6 cellular contexts compared by ENCODE assay signal in genomic region chr15:79186616-79187015, GRCh38.
"Had no signal": no experiment of that assay in that cellular context is flagged by ENCODE, and none has a peak within 500 bp of the region (broad histone marks: within the 10 kb centered on the region; RNA-seq: fewer than 3 reads in every experiment).

No MANE protein-coding gene starts in this region.

- H3K36me3 ChIP-seq: HAP-1 had no signal

- ATAC-seq: HCT116 had no signal

- H3K9me3 ChIP-seq: HAP-1 had no signal

- DNase-seq: GM23248, GOT3, H7, IMR-90 had no signal

- H3K4me3 ChIP-seq: GM23248, HAP-1 had no signal

- H3K4me1 ChIP-seq: HAP-1 had no signal

- H3K27ac ChIP-seq: GM23248 had no signal
